In genomic region chr11:1389103-1389931, GRCh38 we compare ENCODE assay signal across 9 cellular contexts. TPM values are rescaled to one million over a fixed set of nuclear protein-coding genes. Genes with fewer than 3 reads are reported as not detected.
A peak's percentile ranks its signal among the peaks of the same experiment; 100 is the strongest.
DNase-seq lines count a peak whose midpoint lies in the region; ATAC-seq, FAIRE-seq and TF ChIP-seq lines count a peak whose summit lies in the region.
"Had no signal": no experiment of that assay in that cellular context is flagged by ENCODE, and none has a peak within 500 bp of the region (broad histone marks: within the 10 kb centered on the region; RNA-seq: fewer than 3 reads in every experiment).

No MANE protein-coding gene starts in this region.

- peak overlapping the region in 3 of 10 donors; percentile 65 to 71 (median 66) for H3K27ac Mint-ChIP-seq in naive thymus-derived CD8-positive, alpha-beta T cell
- peak overlapping the region; percentile 27 for H3K27ac Mint-ChIP-seq in stimulated activated memory B cell treated with anti-CD40 and anti-IgM and Interleukin-4, amounts not matched to agents 10 μg/mL and 1 μg/mL and 100 μg/mL, for 72 hours

- ATAC-seq in GM21717 (IDR thresholded peaks at IDR 0.05; ENCODE audit: unreplicated experiment), result peak; percentile 91
- ATAC-seq in naive thymus-derived CD8-positive, alpha-beta T cell, result peak; percentile 95 to 96
- ATAC-seq in stimulated activated memory B cell treated with anti-CD40 and anti-IgM and Interleukin-4, amounts not matched to agents 10 μg/mL and 1 μg/mL and 100 μg/mL, for 72 hours, result peak; percentile 96

- POLR2A ChIA-PET in naive thymus-derived CD8-positive, alpha-beta T cell (lab: Charles Lee), result interaction anchor here (0.8 to 2.8 kb wide), 4 partner anchors 10 to 79 kb away, joined by 3 to 8 read pairs (median 4); partner anchors contain the start of gene TOLLIP

- H3K4me3 Mint-ChIP-seq in naive thymus-derived CD8-positive, alpha-beta T cell, result peak overlapping the region; percentile 64 to 85 (median 75)
- peak overlapping the region; percentile 76 for H3K4me3 Mint-ChIP-seq in stimulated activated memory B cell treated with anti-CD40 and anti-IgM and Interleukin-4, amounts not matched to agents 10 μg/mL and 1 μg/mL and 100 μg/mL, for 72 hours

- peaks cover 7 to 28% (median 20%) of the 10 kb centered on the region in 5 donors for H3K27me3 Mint-ChIP-seq in naive thymus-derived CD8-positive, alpha-beta T cell
- peaks cover 32% of the 10 kb centered on the region for H3K27me3 Mint-ChIP-seq in stimulated activated memory B cell treated with anti-CD40 and anti-IgM and Interleukin-4, amounts not matched to agents 10 μg/mL and 1 μg/mL and 100 μg/mL, for 72 hours

- TF ChIP-seq CTCF in fibroblast of pulmonary artery (IDR thresholded peaks at IDR 0.05; ENCODE audit: low read length, missing control alignments), result no peak

- no peaks in the 10 kb centered on the region for H3K9me3 Mint-ChIP-seq in naive thymus-derived CD8-positive, alpha-beta T cell
- no peaks in the 10 kb centered on the region for H3K9me3 Mint-ChIP-seq in stimulated activated memory B cell treated with anti-CD40 and anti-IgM and Interleukin-4, amounts not matched to agents 10 μg/mL and 1 μg/mL and 100 μg/mL, for 72 hours

- H3K4me3 ChIP-seq in Jurkat, Clone E6-1 (ENCODE audit: low read length), result peak overlapping the region; percentile 53
- peak overlapping the region; percentile 52 for H3K4me3 ChIP-seq in fibroblast of pulmonary artery (replicated peaks; ENCODE audit: low read depth, low read length)

- H3K36me3 Mint-ChIP-seq in naive thymus-derived CD8-positive, alpha-beta T cell, result no peaks in the 10 kb centered on the region
- H3K36me3 Mint-ChIP-seq in stimulated activated memory B cell treated with anti-CD40 and anti-IgM and Interleukin-4, amounts not matched to agents 10 μg/mL and 1 μg/mL and 100 μg/mL, for 72 hours, result no peaks in the 10 kb centered on the region

- peak; percentile 53 for FAIRE-seq in RCC 7860 (lab: Jason Lieb, UNC)
- FAIRE-seq: islet of Langerhans had no signal

- peaks cover 2 to 18% (median 10%) of the 10 kb centered on the region in 4 donors for H3K4me1 Mint-ChIP-seq in naive thymus-derived CD8-positive, alpha-beta T cell
- peaks cover 35% of the 10 kb centered on the region for H3K4me1 Mint-ChIP-seq in stimulated activated memory B cell treated with anti-CD40 and anti-IgM and Interleukin-4, amounts not matched to agents 10 μg/mL and 1 μg/mL and 100 μg/mL, for 72 hours

- DNase-seq in D341Med (ENCODE audit: low spot score), result peak; percentile 95
- DNase-seq in Jurkat, Clone E6-1 (ENCODE audit: low read depth, low spot score), result peak; percentile 89
- peak; percentile 89 for DNase-seq in RCC 7860 (ENCODE audit: low spot score)
- DNase-seq in activated T-helper 9 cell treated with anti-CD3 and anti-CD28 coated beads, Interleukin-2, amount 50 U/mL, for 16 hours (ENCODE audit: low read depth), result peak; percentile 95
- peak; percentile 97 for DNase-seq in fibroblast of pulmonary artery (ENCODE audit: low read depth)
- DNase-seq in naive thymus-derived CD8-positive, alpha-beta T cell, result peak; percentile 93 to 99 (median 97)

RNA-seq across cellular contexts. Expression of gene BRSK2, which starts 0.4 kb away (rescaled TPM):
- 19.9 TPM for polyA plus RNA-seq in Jurkat, Clone E6-1 (2012; ENCODE audit: insufficient read depth, insufficient read length)
- 1 to 10 TPM in 1 of 2 experiments, under 1 TPM in 1; 0.42 to 1.3 TPM for total RNA-seq in naive thymus-derived CD8-positive, alpha-beta T cell
- polyA plus RNA-seq in naive thymus-derived CD8-positive, alpha-beta T cell, result not detected

Comparison
In these comparisons a context has a peak if more than half of its experiments do, and no peak if none do; other contexts are left out.
1. Peak in every context shown above with its lines: DNase-seq, ATAC-seq and H3K4me3 ChIP-seq.